ENCODE assay signal across 1 cellular context in genomic region chrX:109822861-109823260, GRCh38.
TF ChIP-seq lines count a peak whose summit lies in the region.

No MANE protein-coding gene starts in this region.

TF ChIP-seq in GM23338, 12 proteins besides CTCF, POLR2A, EP300 and RAD21 (continued from another document):
- TF ChIP-seq REST (IDR thresholded peaks at IDR 0.05; ENCODE audit: unreplicated experiment) (no peak), CREB1 (CRISPR knock-in tag; IDR thresholded peaks at IDR 0.05; ENCODE audit: low read depth) (no peak), POLR2AphosphoS5 (IDR thresholded peaks at IDR 0.05; ENCODE audit: low read depth) (no peak), EZH2 (IDR thresholded peaks at IDR 0.05; ENCODE audit: low read depth, unreplicated experiment) (no peak)
